Comparison of ENCODE assay signal across 2 cellular contexts in genomic region chr17:40178021-40178601, GRCh38.
TF ChIP-seq lines count a peak whose summit lies in the region.

No MANE protein-coding gene starts in this region.

TF ChIP-seq in H1, 55 proteins besides CTCF, POLR2A, EP300 and RAD21:
- TF ChIP-seq TBP (IDR thresholded peaks at IDR 0.05; ENCODE audit: low read depth, low read length) = no peak
- TF ChIP-seq SIN3A (conservative IDR thresholded peaks at IDR 0.05 in 1 of 2, IDR thresholded peaks at IDR 0.05 in 1 of 2; ENCODE audit: low read depth in 1 of 2, low read length in 2 of 2) = peak in 1 of 2 experiments; percentile 43; a peak in 1 of 4 replicates

TF ChIP-seq in neural cell, 6 proteins besides CTCF, POLR2A, EP300 and RAD21:
- TF ChIP-seq REST (IDR thresholded peaks at IDR 0.05; ENCODE audit: borderline replicate concordance) = no peak
- TF ChIP-seq SMC3 (conservative IDR thresholded peaks at IDR 0.05; ENCODE audit: poor library complexity) = no peak
- no peak for TF ChIP-seq TAF1 (IDR thresholded peaks at IDR 0.05; ENCODE audit: low read depth)
- no peak for TF ChIP-seq POLR2AphosphoS5 (IDR thresholded peaks at IDR 0.05)
